ENCODE assay signal across 20 cellular contexts in genomic region chr17:82416771-82417170, GRCh38. TPM values are rescaled to one million over a fixed set of nuclear protein-coding genes. Genes with fewer than 3 reads are reported as not detected.
DNase-seq lines count a peak whose midpoint lies in the region; ATAC-seq and TF ChIP-seq lines count a peak whose summit lies in the region.
"Had no signal": no experiment of that assay in that cellular context is flagged by ENCODE, and none has a peak within 500 bp of the region (broad histone marks: within the 10 kb centered on the region; RNA-seq: fewer than 3 reads in every experiment).

No MANE protein-coding gene starts in this region.

- H3K36me3 ChIP-seq in DND-41 (ENCODE audit: insufficient read depth, low read length), result peaks cover 31% of the 10 kb centered on the region
- H3K36me3 ChIP-seq: transverse colon had no signal

- H3K27ac ChIP-seq in DND-41 (ENCODE audit: low read length), result no peak overlapping the region
- H3K27ac ChIP-seq: coronary artery, Peyer's patch, transverse colon had no signal

- H3K27me3 Mint-ChIP-seq in T-helper 17 cell, result no peaks in the 10 kb centered on the region
- no peaks in the 10 kb centered on the region for H3K27me3 Mint-ChIP-seq in WTC11 (ENCODE audit: low read depth)
- H3K27me3 Mint-ChIP-seq: activated naive CD8-positive, alpha-beta T cell treated with anti-CD3 and anti-CD28 coated beads, Interleukin-2, amount 10 ng/mL, durations not matched to agents 7 days and 5 days had no signal

- peak; percentile 28 for TF ChIP-seq CTCF in DND-41 (IDR thresholded peaks at IDR 0.05; ENCODE audit: borderline replicate concordance, extremely low read depth, low read length, poor library complexity, severe bottlenecking)
- peak; percentile 11 for TF ChIP-seq CTCF in fibroblast of mammary gland (conservative IDR thresholded peaks at IDR 0.05; ENCODE audit: control insufficient read depth, insufficient read depth, low read depth, low read length)
- TF ChIP-seq CTCF in WTC11 (IDR thresholded peaks at IDR 0.05), result no peak

- H3K79me2 ChIP-seq in DND-41 (ENCODE audit: insufficient read depth, low read length), result peaks cover 43% of the 10 kb centered on the region

- no peaks in the 10 kb centered on the region for H3K27me3 ChIP-seq in DND-41 (ENCODE audit: insufficient read depth, low read length, poor library complexity)
- H3K27me3 ChIP-seq: Peyer's patch, transverse colon had no signal

- H3K4me1 ChIP-seq in DND-41 (ENCODE audit: insufficient read depth, low read length), result peaks cover 37% of the 10 kb centered on the region

- DNase-seq in DMS53 (lab: John Stamatoyannopoulos, UW) (peak; percentile 50), DMS53 treated with DMSO at 0.1 percent for 48 hours (lab: John Stamatoyannopoulos, UW; ENCODE audit: unreplicated experiment) (no peak), DND-41 (no peak), OCI-M1 (lab: John Stamatoyannopoulos, UW) (peak; percentile 48), fibroblast of mammary gland (ENCODE audit: low read depth) (no peak), T-helper 17 cell (no peak), WTC11 (ENCODE audit: low spot score) (no peak)
- DNase-seq: activated CD8-positive, alpha-beta memory T cell treated with anti-CD3 and anti-CD28 coated beads, Interleukin-2, amount 50 U/mL, for 48 hours; activated naive CD8-positive, alpha-beta T cell treated with anti-CD3 and anti-CD28 coated beads, Interleukin-2, amount 10 ng/mL, durations not matched to agents 7 days and 5 days; Calu3; IMR-90; NCI-H2081; Peyer's patch; stimulated activated CD8-positive, alpha-beta memory T cell treated with anti-CD3 and anti-CD28 coated beads, Interleukin-4, amount 100 ng/mL, for 48 hours; transverse colon had no signal

- H3K4me3 ChIP-seq in DND-41 (ENCODE audit: low read depth in 1 of 2, low read length in 2 of 2) (no peak overlapping the region), fibroblast of mammary gland (ENCODE audit: control insufficient read depth, low read depth, low read length) (no peak overlapping the region)
- H3K4me3 ChIP-seq: coronary artery, Peyer's patch had no signal

- peaks cover 18% of the 10 kb centered on the region for H4K20me1 ChIP-seq in DND-41 (ENCODE audit: insufficient read depth, low read length)

- H3K9me3 ChIP-seq in DND-41 (ENCODE audit: insufficient read depth, low read length, severe bottlenecking) (no peaks in the 10 kb centered on the region), T-helper 17 cell (ENCODE audit: control insufficient read depth, low read length, poor library complexity, severe bottlenecking) (no peaks in the 10 kb centered on the region)
- H3K9me3 ChIP-seq: Peyer's patch, transverse colon had no signal

- no peak overlapping the region for H2AFZ ChIP-seq in DND-41 (ENCODE audit: low read depth, low read length)

- no peak overlapping the region for H3K9ac ChIP-seq in DND-41 (ENCODE audit: low read depth, low read length)

- peaks cover 23% of the 10 kb centered on the region for H3K4me1 Mint-ChIP-seq in T-helper 17 cell
- peaks cover 13% of the 10 kb centered on the region for H3K4me1 Mint-ChIP-seq in WTC11

- no peak overlapping the region for H3K27ac Mint-ChIP-seq in T-helper 17 cell
- H3K27ac Mint-ChIP-seq in WTC11, result no peak overlapping the region
- H3K27ac Mint-ChIP-seq: activated naive CD8-positive, alpha-beta T cell treated with anti-CD3 and anti-CD28 coated beads, Interleukin-2, amount 10 ng/mL, durations not matched to agents 7 days and 5 days had no signal

- CTCF ChIA-PET in WTC11 (lab: Charles Lee), result interaction anchor here (0.7 to 1.0 kb wide), 2 partner anchors 22 to 65 kb away, joined by 3 to 4 read pairs; no protein-coding TSS in a partner anchor

- H3K4me3 Mint-ChIP-seq in T-helper 17 cell, result no peak overlapping the region
- no peak overlapping the region for H3K4me3 Mint-ChIP-seq in WTC11
- H3K4me3 Mint-ChIP-seq: activated naive CD8-positive, alpha-beta T cell treated with anti-CD3 and anti-CD28 coated beads, Interleukin-2, amount 10 ng/mL, durations not matched to agents 7 days and 5 days had no signal

- no peaks in the 10 kb centered on the region for H3K9me3 Mint-ChIP-seq in WTC11
- H3K9me3 Mint-ChIP-seq: activated naive CD8-positive, alpha-beta T cell treated with anti-CD3 and anti-CD28 coated beads, Interleukin-2, amount 10 ng/mL, durations not matched to agents 7 days and 5 days had no signal

- POLR2A ChIA-PET in WTC11 (lab: Charles Lee), result interaction anchor here (0.7 kb wide), 1 partner anchor 100 kb away, joined by 3 read pairs; no protein-coding TSS in a partner anchor

- no peak overlapping the region for H3K4me2 ChIP-seq in DND-41 (ENCODE audit: insufficient read depth, low read length)

- H3K36me3 Mint-ChIP-seq in T-helper 17 cell (ENCODE audit: low read depth) (no peaks in the 10 kb centered on the region), WTC11 (peaks cover 16% of the 10 kb centered on the region)

- ATAC-seq in DND-41 (ENCODE audit: insufficient read depth, low read depth), result no peak
- ATAC-seq in T-helper 17 cell, result no peak
- no peak for ATAC-seq in WTC11
- ATAC-seq in HG03045 (IDR thresholded peaks at IDR 0.05; ENCODE audit: unreplicated experiment), result no peak

TF ChIP-seq in WTC11, 78 proteins besides CTCF, POLR2A, EP300 and RAD21:
- TF ChIP-seq GTF2I (CRISPR knock-in tag; conservative IDR thresholded peaks at IDR 0.05) (no peak), IRF1 (CRISPR knock-in tag; IDR thresholded peaks at IDR 0.05) (no peak), NFE2L1 (CRISPR knock-in tag; IDR thresholded peaks at IDR 0.05) (no peak), NR1H2 (CRISPR knock-in tag; IDR thresholded peaks at IDR 0.05) (no peak), FOXP1 (CRISPR knock-in tag; IDR thresholded peaks at IDR 0.05; ENCODE audit: borderline replicate concordance) (no peak)

RNA-seq across cellular contexts. Expression of gene HEXD, which starts 1.4 kb away (rescaled TPM):
- total RNA-seq in T-helper 17 cell (10 to 100 TPM; 32.2 to 33.4 TPM), WTC11 (2021) (36.0 to 40.0 TPM (median 37.1 TPM) in 3 replicates)

RNA-seq across cellular contexts. Expression of gene OGFOD3, which starts 1.6 kb away (rescaled TPM):
- total RNA-seq in T-helper 17 cell, result 10 to 100 TPM; 15.8 to 16.5 TPM
- total RNA-seq in WTC11 (2021), result 20.4 to 24.0 TPM (median 22.5 TPM) in 3 replicates

RNA-seq across cellular contexts. Expression of gene CYBC1, which starts 33.8 kb away (rescaled TPM):
- total RNA-seq in T-helper 17 cell (100 to 1,000 TPM; 110 to 121 TPM), WTC11 (2021) (61.5 to 71.7 TPM (median 65.5 TPM) in 3 replicates)

RNA-seq across cellular contexts. Expression of gene NARF, which starts 41.8 kb away (rescaled TPM):
- total RNA-seq in T-helper 17 cell (10 to 100 TPM; 86.2 to 94.4 TPM), WTC11 (2021) (96.7 to 125 TPM (median 117 TPM) in 3 replicates)

RNA-seq across cellular contexts. Expression of gene UTS2R, which starts 45.2 kb away (rescaled TPM):
- total RNA-seq in T-helper 17 cell, result not detected
- total RNA-seq in WTC11 (2021), result 0.46 to 0.76 TPM (median 0.53 TPM) in 3 replicates
- total RNA-seq: activated naive CD8-positive, alpha-beta T cell treated with anti-CD3 and anti-CD28 coated beads, Interleukin-2, amount 10 ng/mL, durations not matched to agents 7 days and 5 days; Calu3; fibroblast of villous mesenchyme; IMR-90; mononuclear cell; Peyer's patch; pulmonary artery endothelial cell had no signal

Comparison
In these comparisons a context has a peak if more than half of its experiments do, and no peak if none do; other contexts are left out.
1. DNase-seq: peak in DMS53 (single experiment) and OCI-M1 (single experiment); none in DMS53 treated with DMSO at 0.1 percent for 48 hours (single experiment), DND-41 (single experiment), fibroblast of mammary gland (single experiment), T-helper 17 cell (0 of 3) and WTC11 (single experiment).